In genomic region chr4:118591339-118592046, GRCh38 we compare ENCODE assay signal across 8 cellular contexts.
DNase-seq lines count a peak whose midpoint lies in the region; ATAC-seq and TF ChIP-seq lines count a peak whose summit lies in the region.
"Not testable (repeated sequence)": the region's sequence is repeated elsewhere in the genome, so short reads cannot be mapped to it uniquely, and the experiment has no call there.

No MANE protein-coding gene starts in this region.

- H3K9me3 ChIP-seq in cardiac muscle cell (ENCODE audit: low read depth); ovary; thoracic aorta: not testable (repeated sequence)

- peak; percentile 96 for DNase-seq in NB4 (ENCODE audit: low read depth)
- peak; percentile 87 to 98 (median 92) for DNase-seq in T-helper 1 cell
- peak; percentile 92 for DNase-seq in amniotic epithelial cell (ENCODE audit: low read depth)
- peak; percentile 76 to 97 for DNase-seq in cardiac muscle cell (ENCODE audit: low read depth in 1 of 2, low spot score in 1 of 2)
- DNase-seq in ovary = peak; percentile 89 to 99 (median 94)
- peak; percentile 52 for DNase-seq in thoracic aorta (ENCODE audit: low spot score)

- not testable (repeated sequence) for H3K4me1 ChIP-seq in cardiac muscle cell (ENCODE audit: low read depth); ovary (ENCODE audit: insufficient read depth); thoracic aorta (ENCODE audit: control insufficient read depth in 1 of 2, low read depth in 2 of 2)

- intact Hi-C loops in ovary (cut with DNase I) = not testable (repeated sequence)

- WGBS in ovary, 3 donors = 1 to 19% (median 15%) methylated on average over 28 of the region's 28 CpGs

- TF ChIP-seq CTCF in NB4 (IDR thresholded peaks at IDR 0.05; ENCODE audit: low read depth, low read length); cardiac muscle cell (IDR thresholded peaks at IDR 0.05; ENCODE audit: low read depth, low read length); thoracic aorta (IDR thresholded peaks at IDR 0.05): not testable (repeated sequence)
- peak in 1 of 3 donors; percentile 58 for TF ChIP-seq CTCF in ovary (IDR thresholded peaks at IDR 0.05)

- not testable (repeated sequence) for H3K36me3 ChIP-seq in cardiac muscle cell, ovary, thoracic aorta

- H3K4me3 ChIP-seq in NB4 (ENCODE audit: low read depth, low read length) (peak overlapping the region; percentile 75), cardiac muscle cell (peak overlapping the region; percentile 35), ovary (peak overlapping the region; percentile 42), thoracic aorta (peak overlapping the region; percentile 74)

- TF ChIP-seq POLR2A in GM10847 (IDR thresholded peaks at IDR 0.05; ENCODE audit: extremely low read depth, insufficient read length) (peak; percentile 42), NB4 (IDR thresholded peaks at IDR 0.05; ENCODE audit: extremely low read depth, insufficient read length) (peak; percentile 43), ovary (IDR thresholded peaks at IDR 0.05) (peak; percentile 87)

- H3K27ac ChIP-seq in cardiac muscle cell (peak overlapping the region; percentile 84), ovary (peak overlapping the region; percentile 23 to 88), thoracic aorta (peak overlapping the region; percentile 60 to 78)

- not testable (repeated sequence) for TF ChIP-seq EP300 in ovary (IDR thresholded peaks at IDR 0.05)

- ATAC-seq in HG02610 (IDR thresholded peaks at IDR 0.05; ENCODE audit: unreplicated experiment) = peak; percentile 98
- ATAC-seq in thoracic aorta (ENCODE audit: insufficient number of reproducible peaks, low FRiP score, low read depth) = peak; percentile 97

- not testable (repeated sequence) for H3K27me3 ChIP-seq in cardiac muscle cell; ovary; thoracic aorta (replicated peaks; ENCODE audit: insufficient read depth)

Comparison
In these comparisons a context has a peak if more than half of its experiments do, and no peak if none do; other contexts are left out.
1. Peak in every context shown above with its lines: DNase-seq, ATAC-seq, H3K4me3 ChIP-seq and H3K27ac ChIP-seq.